ENCODE assay signal across 8 cellular contexts in genomic region chr1:146448212-146448868, GRCh38.
DNase-seq lines count a peak whose midpoint lies in the region; ATAC-seq, FAIRE-seq and TF ChIP-seq lines count a peak whose summit lies in the region.
"Not testable (repeated sequence)": the region's sequence is repeated elsewhere in the genome, so short reads cannot be mapped to it uniquely, and the experiment has no call there.

No MANE protein-coding gene starts in this region.

- in situ Hi-C loops in GM12878 (cut with MboI), result not testable (repeated sequence)

- FAIRE-seq in GM12878 (lab: Jason Lieb, UNC), result not testable (repeated sequence)

- not testable (repeated sequence) for H3K4me2 ChIP-seq in GM12878 (ENCODE audit: control insufficient read depth, insufficient read depth)

- H3K9ac ChIP-seq in GM12878 (ENCODE audit: control insufficient read depth, insufficient read depth, low read length), result not testable (repeated sequence)

- not testable (repeated sequence) for H3K4me1 ChIP-seq in GM12878 (ENCODE audit: control insufficient read depth, insufficient read depth, low read length); tibial artery

- 0% methylated on average over 2 of the region's 4 CpGs for WGBS in GM12878 (ENCODE audit: insufficient coverage, insufficient replicate concordance, low lambda C conversion rate, missing lambda C conversion rate)

- BruUV-seq in GM12878 (replicated peaks; lab: Mats Ljungman, UMichigan), result not testable (repeated sequence)

- CTCF ChIA-PET in GM12878 (lab: Yijun Ruan, JAX), result not testable (repeated sequence)

- H4K20me1 ChIP-seq in GM12878 (ENCODE audit: control insufficient read depth, insufficient read depth), result not testable (repeated sequence)

- TF ChIP-seq RAD21 in GM12878 (IDR thresholded peaks at IDR 0.05; ENCODE audit: insufficient read depth, low read depth, low read length), result 0 out of 2 replicates have a peak, but pooled peaks have one; percentile 6

- H3K9me3 ChIP-seq in WERI-Rb-1 (ENCODE audit: severe bottlenecking); GM12878 (replicated peaks; ENCODE audit: control insufficient read depth, insufficient read depth, low read length); tibial artery: not testable (repeated sequence)

- not testable (repeated sequence) for H3K36me3 ChIP-seq in WERI-Rb-1; GM12878 (ENCODE audit: control insufficient read depth in 2 of 2, insufficient read depth in 2 of 2, low read length in 1 of 2); tibial artery

- RAD21 ChIA-PET in GM12878 (lab: Charles Lee; ENCODE audit: unreplicated experiment), result not testable (repeated sequence)

- H3K9me3 Mint-ChIP-seq in nephron progenitor cell, result not testable (repeated sequence)

- ATAC-seq in GM12878, result peak; percentile 39; the same call in 1 of the 3 replicates
- ATAC-seq in Right ventricle myocardium superior (ENCODE audit: poor library complexity), result not testable (repeated sequence)

- H3K27me3 ChIP-seq in WERI-Rb-1 (ENCODE audit: insufficient read depth, low read depth, severe bottlenecking); GM12878 (replicated peaks in 1 of 2; ENCODE audit: control insufficient read depth in 2 of 2, insufficient read depth in 2 of 2, low read length in 1 of 2); tibial artery: not testable (repeated sequence)

- not testable (repeated sequence) for H3K27ac Mint-ChIP-seq in nephron progenitor cell

- intact Hi-C loops in GM12878 (cut with micrococcal nuclease; ENCODE audit: unreplicated experiment); Right ventricle myocardium superior (cut with DNase I); tibial artery (cut with DNase I; ENCODE audit: low total_unique reads): not testable (repeated sequence)

- H3K36me3 Mint-ChIP-seq in nephron progenitor cell (ENCODE audit: low read depth), result not testable (repeated sequence)

- POLR2A ChIA-PET in GM12878 (lab: Charles Lee), result not testable (repeated sequence)

- H3K4me3 ChIP-seq in WERI-Rb-1 (ENCODE audit: low read depth, low read length), result peak overlapping the region; percentile 29; the same call in 1 of the 2 replicates
- H3K4me3 ChIP-seq in GM12878, tibial artery: not testable (repeated sequence)

- not testable (repeated sequence) for H2AFZ ChIP-seq in GM12878 (ENCODE audit: control insufficient read depth, low read depth, low read length)

- H3K4me3 Mint-ChIP-seq in nephron progenitor cell, result not testable (repeated sequence)

- SMC1A ChIA-PET in GM12878 (lab: Charles Lee; ENCODE audit: uncharacterized antibody, unreplicated experiment), result not testable (repeated sequence)

- peak; percentile 95 for DNase-seq in WERI-Rb-1
- peak; percentile 43 for DNase-seq in activated T-cell treated with anti-CD3 and anti-CD28 coated beads for 48 hours (ENCODE audit: low read depth)
- not testable (repeated sequence) for DNase-seq in GM12878 (ENCODE audit: low read depth, low spot score)
- peak; percentile 57 for DNase-seq in Right ventricle myocardium superior
- DNase-seq in nephron progenitor cell, result peak; percentile 54
- peak; percentile 63 for DNase-seq in stimulated activated CD4-positive, alpha-beta T cell treated with anti-CD3 and anti-CD28 coated beads, Interleukin-4, amount 100 ng/mL, for 24 hours
- DNase-seq in tibial artery, result peak; percentile 31 to 67

- not testable (repeated sequence) for H3K27ac ChIP-seq in WERI-Rb-1; GM12878 (ENCODE audit: control insufficient read depth, insufficient read depth); tibial artery

- TF ChIP-seq CTCF in GM12872 (IDR thresholded peaks at IDR 0.05; ENCODE audit: insufficient read depth, low read depth, low read length), result peak; percentile 3; the same call in 1 of the 3 replicates
- TF ChIP-seq CTCF in WERI-Rb-1 (IDR thresholded peaks at IDR 0.05; ENCODE audit: low read depth, low read length), result peak; percentile 48
- TF ChIP-seq CTCF in GM12878 (IDR thresholded peaks at IDR 0.05 in 2 of 3, conservative IDR thresholded peaks at IDR 0.05 in 1 of 3; ENCODE audit: control insufficient read depth in 2 of 3, extremely low read depth in 1 of 3, insufficient read depth in 1 of 3, low read depth in 3 of 3, low read length in 3 of 3), result not testable (repeated sequence)
- TF ChIP-seq CTCF in nephron progenitor cell (IDR thresholded peaks at IDR 0.05), result peak; percentile 29
- TF ChIP-seq CTCF in tibial artery (IDR thresholded peaks at IDR 0.05), result peak in 1 of 2 experiments; percentile 38

- not testable (repeated sequence) for H3K79me2 ChIP-seq in GM12878 (ENCODE audit: control insufficient read depth, insufficient read depth, low read length)

- not testable (repeated sequence) for H3K27me3 Mint-ChIP-seq in nephron progenitor cell (ENCODE audit: low read depth, poor library complexity)

- not testable (repeated sequence) for TF ChIP-seq POLR2A in GM12878 (IDR thresholded peaks at IDR 0.05; ENCODE audit: low read depth, low read length)

- H3K4me1 Mint-ChIP-seq in nephron progenitor cell, result not testable (repeated sequence)

- TF ChIP-seq EP300 in GM12878 (IDR thresholded peaks at IDR 0.05; ENCODE audit: borderline replicate concordance in 1 of 2, control insufficient read depth in 1 of 2, low read depth in 2 of 2, low read length in 2 of 2), result not testable (repeated sequence)
